1 cellular context compared by ENCODE assay signal in the genomic region with DNA sequence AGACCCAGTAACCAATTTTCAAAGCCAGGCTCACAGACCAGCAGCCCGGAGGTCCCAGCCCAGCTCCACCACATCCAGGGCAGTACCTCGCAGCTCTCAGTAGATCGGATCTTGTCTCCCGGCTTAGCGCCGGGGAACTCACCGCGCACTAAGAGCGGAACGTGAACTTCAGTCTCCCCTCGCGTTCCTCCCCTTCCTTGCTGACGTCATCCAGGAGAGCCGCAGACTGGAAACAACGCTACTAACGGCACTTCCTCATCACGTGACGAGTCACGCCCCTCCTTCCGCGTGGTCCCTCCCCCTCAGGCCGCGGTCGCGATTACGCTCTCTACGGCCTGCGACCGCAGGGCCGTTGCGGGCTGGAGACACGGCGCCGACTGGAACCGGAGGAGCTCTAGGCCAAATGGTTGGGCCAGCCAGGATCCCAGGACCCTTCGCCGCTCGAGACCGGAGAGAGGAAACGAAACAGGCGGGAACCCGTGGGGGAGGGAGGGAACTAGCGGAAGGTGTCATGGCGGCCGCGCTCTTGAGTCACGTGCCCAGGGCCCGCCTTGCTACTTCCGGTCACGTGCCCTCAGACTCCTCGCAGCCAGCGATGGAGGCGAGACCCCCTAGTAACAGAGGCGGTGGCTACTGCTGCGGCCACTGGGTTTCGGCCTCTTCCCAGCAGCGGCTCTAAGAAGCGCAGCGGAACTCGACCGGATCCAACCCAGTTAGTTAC.
TF ChIP-seq lines count a peak whose summit lies in the region.

A gene (plus strand): TSS at position 577 of the 721 bp plus-strand sequence. CDS start 10,508 bp downstream, outside the sequence.
A gene with protein sequence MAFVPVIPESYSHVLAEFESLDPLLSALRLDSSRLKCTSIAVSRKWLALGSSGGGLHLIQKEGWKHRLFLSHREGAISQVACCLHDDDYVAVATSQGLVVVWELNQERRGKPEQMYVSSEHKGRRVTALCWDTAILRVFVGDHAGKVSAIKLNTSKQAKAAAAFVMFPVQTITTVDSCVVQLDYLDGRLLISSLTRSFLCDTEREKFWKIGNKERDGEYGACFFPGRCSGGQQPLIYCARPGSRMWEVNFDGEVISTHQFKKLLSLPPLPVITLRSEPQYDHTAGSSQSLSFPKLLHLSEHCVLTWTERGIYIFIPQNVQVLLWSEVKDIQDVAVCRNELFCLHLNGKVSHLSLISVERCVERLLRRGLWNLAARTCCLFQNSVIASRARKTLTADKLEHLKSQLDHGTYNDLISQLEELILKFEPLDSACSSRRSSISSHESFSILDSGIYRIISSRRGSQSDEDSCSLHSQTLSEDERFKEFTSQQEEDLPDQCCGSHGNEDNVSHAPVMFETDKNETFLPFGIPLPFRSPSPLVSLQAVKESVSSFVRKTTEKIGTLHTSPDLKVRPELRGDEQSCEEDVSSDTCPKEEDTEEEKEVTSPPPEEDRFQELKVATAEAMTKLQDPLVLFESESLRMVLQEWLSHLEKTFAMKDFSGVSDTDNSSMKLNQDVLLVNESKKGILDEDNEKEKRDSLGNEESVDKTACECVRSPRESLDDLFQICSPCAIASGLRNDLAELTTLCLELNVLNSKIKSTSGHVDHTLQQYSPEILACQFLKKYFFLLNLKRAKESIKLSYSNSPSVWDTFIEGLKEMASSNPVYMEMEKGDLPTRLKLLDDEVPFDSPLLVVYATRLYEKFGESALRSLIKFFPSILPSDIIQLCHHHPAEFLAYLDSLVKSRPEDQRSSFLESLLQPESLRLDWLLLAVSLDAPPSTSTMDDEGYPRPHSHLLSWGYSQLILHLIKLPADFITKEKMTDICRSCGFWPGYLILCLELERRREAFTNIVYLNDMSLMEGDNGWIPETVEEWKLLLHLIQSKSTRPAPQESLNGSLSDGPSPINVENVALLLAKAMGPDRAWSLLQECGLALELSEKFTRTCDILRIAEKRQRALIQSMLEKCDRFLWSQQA (minus strand): TSS at position 150 of the 721 bp plus-strand sequence. CDS start 4,282 bp downstream, outside the sequence.

TF ChIP-seq in HepG2, 621 proteins besides CTCF, POLR2A, EP300 and RAD21 (continued from another document and continues in another):
- TF ChIP-seq SNAPC2 (CRISPR knock-in tag; IDR thresholded peaks at IDR 0.05) (peak; percentile 83), CEBPG (CRISPR knock-in tag; IDR thresholded peaks at IDR 0.05) (no peak; the same call in none of the 2 replicates), ZC3H13 (CRISPR knock-in tag; IDR thresholded peaks at IDR 0.05) (peak; percentile 89), ZNF652 (CRISPR knock-in tag; IDR thresholded peaks at IDR 0.05; ENCODE audit: borderline replicate concordance, low read depth) (no peak), SIN3B (IDR thresholded peaks at IDR 0.05; ENCODE audit: low read length) (no peak; the same call in 1 of the 2 replicates), XRCC5 (optimal IDR thresholded peaks at IDR 0.05; ENCODE audit: low read length) (peak; percentile 81), GABPA (IDR thresholded peaks at IDR 0.05; ENCODE audit: low read depth, low read length) (peak; percentile 82), GABPA (CRISPR knock-in tag; IDR thresholded peaks at IDR 0.05; ENCODE audit: low read depth) (peak; percentile 95), ARHGAP35 (CRISPR knock-in tag; IDR thresholded peaks at IDR 0.05; ENCODE audit: borderline replicate concordance) (peak; percentile 95), ZNF879 (CRISPR knock-in tag; IDR thresholded peaks at IDR 0.05) (no peak; the same call in 1 of the 2 replicates), BRD4 (CRISPR knock-in tag; IDR thresholded peaks at IDR 0.05) (0 out of 2 replicates have a peak, but pooled peaks have one; percentile 54), ZNF883 (CRISPR knock-in tag; IDR thresholded peaks at IDR 0.05; ENCODE audit: not compliant biosample characterization) (peak; percentile 94), PTBP1 (IDR thresholded peaks at IDR 0.05; ENCODE audit: low read depth, low read length, poor library complexity, severe bottlenecking) (peak; percentile 90), KDM3A (CRISPR knock-in tag; IDR thresholded peaks at IDR 0.05; ENCODE audit: low read depth) (peak; percentile 91), ZNF207 (IDR thresholded peaks at IDR 0.05; ENCODE audit: borderline replicate concordance) (no peak), ZSCAN22 (CRISPR knock-in tag; IDR thresholded peaks at IDR 0.05) (no peak), NFE2 (CRISPR knock-in tag; IDR thresholded peaks at IDR 0.05) (no peak), CEBPB (IDR thresholded peaks at IDR 0.05; ENCODE audit: borderline replicate concordance, low read depth, low read length) (no peak), ZNF562 (CRISPR knock-in tag; IDR thresholded peaks at IDR 0.05; ENCODE audit: borderline replicate concordance) (no peak), SKI (IDR thresholded peaks at IDR 0.05; ENCODE audit: partially characterized antibody) (peak; percentile 23), ZNF546 (CRISPR knock-in tag; conservative IDR thresholded peaks at IDR 0.05) (no peak; the same call in none of the 2 replicates), ZMYM4 (CRISPR knock-in tag; IDR thresholded peaks at IDR 0.05) (peak; percentile 96), KDM5A (IDR thresholded peaks at IDR 0.05; ENCODE audit: borderline replicate concordance, low read length) (peak; percentile 89; the same call in 1 of the 2 replicates), ATF7-NPFF (CRISPR knock-in tag; IDR thresholded peaks at IDR 0.05; ENCODE audit: low read depth) (peak; percentile 77; the same call in 1 of the 2 replicates), ZBTB3 (CRISPR knock-in tag; IDR thresholded peaks at IDR 0.05; ENCODE audit: borderline replicate concordance, low read depth) (peak; percentile 88), HIVEP1 (CRISPR knock-in tag; IDR thresholded peaks at IDR 0.05) (peak; percentile 96), ZSCAN20 (CRISPR knock-in tag; IDR thresholded peaks at IDR 0.05; ENCODE audit: borderline replicate concordance) (no peak)
- TF ChIP-seq, protein P1, sequence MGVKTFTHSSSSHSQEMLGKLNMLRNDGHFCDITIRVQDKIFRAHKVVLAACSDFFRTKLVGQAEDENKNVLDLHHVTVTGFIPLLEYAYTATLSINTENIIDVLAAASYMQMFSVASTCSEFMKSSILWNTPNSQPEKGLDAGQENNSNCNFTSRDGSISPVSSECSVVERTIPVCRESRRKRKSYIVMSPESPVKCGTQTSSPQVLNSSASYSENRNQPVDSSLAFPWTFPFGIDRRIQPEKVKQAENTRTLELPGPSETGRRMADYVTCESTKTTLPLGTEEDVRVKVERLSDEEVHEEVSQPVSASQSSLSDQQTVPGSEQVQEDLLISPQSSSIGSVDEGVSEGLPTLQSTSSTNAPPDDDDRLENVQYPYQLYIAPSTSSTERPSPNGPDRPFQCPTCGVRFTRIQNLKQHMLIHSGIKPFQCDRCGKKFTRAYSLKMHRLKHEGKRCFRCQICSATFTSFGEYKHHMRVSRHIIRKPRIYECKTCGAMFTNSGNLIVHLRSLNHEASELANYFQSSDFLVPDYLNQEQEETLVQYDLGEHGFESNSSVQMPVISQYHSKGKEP (CRISPR knock-in tag; IDR thresholded peaks at IDR 0.05), result no peak
- TF ChIP-seq, protein P2, sequence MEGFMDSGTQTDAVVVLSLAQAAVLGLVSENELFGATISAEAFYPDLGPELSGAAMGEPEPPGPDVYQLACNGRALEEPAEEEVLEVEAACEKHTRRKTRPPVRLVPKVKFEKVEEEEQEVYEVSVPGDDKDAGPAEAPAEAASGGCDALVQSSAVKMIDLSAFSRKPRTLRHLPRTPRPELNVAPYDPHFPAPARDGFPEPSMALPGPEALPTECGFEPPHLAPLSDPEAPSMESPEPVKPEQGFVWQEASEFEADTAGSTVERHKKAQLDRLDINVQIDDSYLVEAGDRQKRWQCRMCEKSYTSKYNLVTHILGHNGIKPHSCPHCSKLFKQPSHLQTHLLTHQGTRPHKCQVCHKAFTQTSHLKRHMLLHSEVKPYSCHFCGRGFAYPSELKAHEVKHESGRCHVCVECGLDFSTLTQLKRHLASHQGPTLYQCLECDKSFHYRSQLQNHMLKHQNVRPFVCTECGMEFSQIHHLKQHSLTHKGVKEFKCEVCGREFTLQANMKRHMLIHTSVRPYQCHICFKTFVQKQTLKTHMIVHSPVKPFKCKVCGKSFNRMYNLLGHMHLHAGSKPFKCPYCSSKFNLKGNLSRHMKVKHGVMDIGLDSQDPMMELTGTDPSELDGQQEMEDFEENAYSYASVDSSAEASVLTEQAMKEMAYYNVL (CRISPR knock-in tag; IDR thresholded peaks at IDR 0.05; ENCODE audit: borderline replicate concordance), result peak; percentile 70; the same call in 1 of the 2 replicates
- TF ChIP-seq, protein P3, sequence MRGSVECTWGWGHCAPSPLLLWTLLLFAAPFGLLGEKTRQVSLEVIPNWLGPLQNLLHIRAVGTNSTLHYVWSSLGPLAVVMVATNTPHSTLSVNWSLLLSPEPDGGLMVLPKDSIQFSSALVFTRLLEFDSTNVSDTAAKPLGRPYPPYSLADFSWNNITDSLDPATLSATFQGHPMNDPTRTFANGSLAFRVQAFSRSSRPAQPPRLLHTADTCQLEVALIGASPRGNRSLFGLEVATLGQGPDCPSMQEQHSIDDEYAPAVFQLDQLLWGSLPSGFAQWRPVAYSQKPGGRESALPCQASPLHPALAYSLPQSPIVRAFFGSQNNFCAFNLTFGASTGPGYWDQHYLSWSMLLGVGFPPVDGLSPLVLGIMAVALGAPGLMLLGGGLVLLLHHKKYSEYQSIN (CRISPR knock-in tag; IDR thresholded peaks at IDR 0.05; ENCODE audit: borderline replicate concordance), result no peak
- TF ChIP-seq, protein P4, sequence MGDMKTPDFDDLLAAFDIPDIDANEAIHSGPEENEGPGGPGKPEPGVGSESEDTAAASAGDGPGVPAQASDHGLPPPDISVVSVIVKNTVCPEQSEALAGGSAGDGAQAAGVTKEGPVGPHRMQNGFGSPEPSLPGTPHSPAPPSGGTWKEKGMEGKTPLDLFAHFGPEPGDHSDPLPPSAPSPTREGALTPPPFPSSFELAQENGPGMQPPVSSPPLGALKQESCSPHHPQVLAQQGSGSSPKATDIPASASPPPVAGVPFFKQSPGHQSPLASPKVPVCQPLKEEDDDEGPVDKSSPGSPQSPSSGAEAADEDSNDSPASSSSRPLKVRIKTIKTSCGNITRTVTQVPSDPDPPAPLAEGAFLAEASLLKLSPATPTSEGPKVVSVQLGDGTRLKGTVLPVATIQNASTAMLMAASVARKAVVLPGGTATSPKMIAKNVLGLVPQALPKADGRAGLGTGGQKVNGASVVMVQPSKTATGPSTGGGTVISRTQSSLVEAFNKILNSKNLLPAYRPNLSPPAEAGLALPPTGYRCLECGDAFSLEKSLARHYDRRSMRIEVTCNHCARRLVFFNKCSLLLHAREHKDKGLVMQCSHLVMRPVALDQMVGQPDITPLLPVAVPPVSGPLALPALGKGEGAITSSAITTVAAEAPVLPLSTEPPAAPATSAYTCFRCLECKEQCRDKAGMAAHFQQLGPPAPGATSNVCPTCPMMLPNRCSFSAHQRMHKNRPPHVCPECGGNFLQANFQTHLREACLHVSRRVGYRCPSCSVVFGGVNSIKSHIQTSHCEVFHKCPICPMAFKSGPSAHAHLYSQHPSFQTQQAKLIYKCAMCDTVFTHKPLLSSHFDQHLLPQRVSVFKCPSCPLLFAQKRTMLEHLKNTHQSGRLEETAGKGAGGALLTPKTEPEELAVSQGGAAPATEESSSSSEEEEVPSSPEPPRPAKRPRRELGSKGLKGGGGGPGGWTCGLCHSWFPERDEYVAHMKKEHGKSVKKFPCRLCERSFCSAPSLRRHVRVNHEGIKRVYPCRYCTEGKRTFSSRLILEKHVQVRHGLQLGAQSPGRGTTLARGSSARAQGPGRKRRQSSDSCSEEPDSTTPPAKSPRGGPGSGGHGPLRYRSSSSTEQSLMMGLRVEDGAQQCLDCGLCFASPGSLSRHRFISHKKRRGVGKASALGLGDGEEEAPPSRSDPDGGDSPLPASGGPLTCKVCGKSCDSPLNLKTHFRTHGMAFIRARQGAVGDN (CRISPR knock-in tag; IDR thresholded peaks at IDR 0.05), result peak; percentile 98
- TF ChIP-seq, protein P5, sequence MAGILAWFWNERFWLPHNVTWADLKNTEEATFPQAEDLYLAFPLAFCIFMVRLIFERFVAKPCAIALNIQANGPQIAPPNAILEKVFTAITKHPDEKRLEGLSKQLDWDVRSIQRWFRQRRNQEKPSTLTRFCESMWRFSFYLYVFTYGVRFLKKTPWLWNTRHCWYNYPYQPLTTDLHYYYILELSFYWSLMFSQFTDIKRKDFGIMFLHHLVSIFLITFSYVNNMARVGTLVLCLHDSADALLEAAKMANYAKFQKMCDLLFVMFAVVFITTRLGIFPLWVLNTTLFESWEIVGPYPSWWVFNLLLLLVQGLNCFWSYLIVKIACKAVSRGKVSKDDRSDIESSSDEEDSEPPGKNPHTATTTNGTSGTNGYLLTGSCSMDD (CRISPR knock-in tag; IDR thresholded peaks at IDR 0.05), result no peak
- TF ChIP-seq, protein P6, sequence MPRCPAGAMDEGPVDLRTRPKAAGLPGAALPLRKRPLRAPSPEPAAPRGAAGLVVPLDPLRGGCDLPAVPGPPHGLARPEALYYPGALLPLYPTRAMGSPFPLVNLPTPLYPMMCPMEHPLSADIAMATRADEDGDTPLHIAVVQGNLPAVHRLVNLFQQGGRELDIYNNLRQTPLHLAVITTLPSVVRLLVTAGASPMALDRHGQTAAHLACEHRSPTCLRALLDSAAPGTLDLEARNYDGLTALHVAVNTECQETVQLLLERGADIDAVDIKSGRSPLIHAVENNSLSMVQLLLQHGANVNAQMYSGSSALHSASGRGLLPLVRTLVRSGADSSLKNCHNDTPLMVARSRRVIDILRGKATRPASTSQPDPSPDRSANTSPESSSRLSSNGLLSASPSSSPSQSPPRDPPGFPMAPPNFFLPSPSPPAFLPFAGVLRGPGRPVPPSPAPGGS (CRISPR knock-in tag; IDR thresholded peaks at IDR 0.05), result peak; percentile 97
- TF ChIP-seq, protein P7, sequence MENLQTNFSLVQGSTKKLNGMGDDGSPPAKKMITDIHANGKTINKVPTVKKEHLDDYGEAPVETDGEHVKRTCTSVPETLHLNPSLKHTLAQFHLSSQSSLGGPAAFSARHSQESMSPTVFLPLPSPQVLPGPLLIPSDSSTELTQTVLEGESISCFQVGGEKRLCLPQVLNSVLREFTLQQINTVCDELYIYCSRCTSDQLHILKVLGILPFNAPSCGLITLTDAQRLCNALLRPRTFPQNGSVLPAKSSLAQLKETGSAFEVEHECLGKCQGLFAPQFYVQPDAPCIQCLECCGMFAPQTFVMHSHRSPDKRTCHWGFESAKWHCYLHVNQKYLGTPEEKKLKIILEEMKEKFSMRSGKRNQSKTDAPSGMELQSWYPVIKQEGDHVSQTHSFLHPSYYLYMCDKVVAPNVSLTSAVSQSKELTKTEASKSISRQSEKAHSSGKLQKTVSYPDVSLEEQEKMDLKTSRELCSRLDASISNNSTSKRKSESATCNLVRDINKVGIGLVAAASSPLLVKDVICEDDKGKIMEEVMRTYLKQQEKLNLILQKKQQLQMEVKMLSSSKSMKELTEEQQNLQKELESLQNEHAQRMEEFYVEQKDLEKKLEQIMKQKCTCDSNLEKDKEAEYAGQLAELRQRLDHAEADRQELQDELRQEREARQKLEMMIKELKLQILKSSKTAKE (CRISPR knock-in tag; IDR thresholded peaks at IDR 0.05; ENCODE audit: borderline replicate concordance), result peak; percentile 54
- TF ChIP-seq, protein P8, sequence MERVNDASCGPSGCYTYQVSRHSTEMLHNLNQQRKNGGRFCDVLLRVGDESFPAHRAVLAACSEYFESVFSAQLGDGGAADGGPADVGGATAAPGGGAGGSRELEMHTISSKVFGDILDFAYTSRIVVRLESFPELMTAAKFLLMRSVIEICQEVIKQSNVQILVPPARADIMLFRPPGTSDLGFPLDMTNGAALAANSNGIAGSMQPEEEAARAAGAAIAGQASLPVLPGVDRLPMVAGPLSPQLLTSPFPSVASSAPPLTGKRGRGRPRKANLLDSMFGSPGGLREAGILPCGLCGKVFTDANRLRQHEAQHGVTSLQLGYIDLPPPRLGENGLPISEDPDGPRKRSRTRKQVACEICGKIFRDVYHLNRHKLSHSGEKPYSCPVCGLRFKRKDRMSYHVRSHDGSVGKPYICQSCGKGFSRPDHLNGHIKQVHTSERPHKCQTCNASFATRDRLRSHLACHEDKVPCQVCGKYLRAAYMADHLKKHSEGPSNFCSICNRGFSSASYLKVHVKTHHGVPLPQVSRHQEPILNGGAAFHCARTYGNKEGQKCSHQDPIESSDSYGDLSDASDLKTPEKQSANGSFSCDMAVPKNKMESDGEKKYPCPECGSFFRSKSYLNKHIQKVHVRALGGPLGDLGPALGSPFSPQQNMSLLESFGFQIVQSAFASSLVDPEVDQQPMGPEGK (CRISPR knock-in tag; IDR thresholded peaks at IDR 0.05), result peak; percentile 69
